24 cellular contexts compared by ENCODE assay signal in the genomic region with DNA sequence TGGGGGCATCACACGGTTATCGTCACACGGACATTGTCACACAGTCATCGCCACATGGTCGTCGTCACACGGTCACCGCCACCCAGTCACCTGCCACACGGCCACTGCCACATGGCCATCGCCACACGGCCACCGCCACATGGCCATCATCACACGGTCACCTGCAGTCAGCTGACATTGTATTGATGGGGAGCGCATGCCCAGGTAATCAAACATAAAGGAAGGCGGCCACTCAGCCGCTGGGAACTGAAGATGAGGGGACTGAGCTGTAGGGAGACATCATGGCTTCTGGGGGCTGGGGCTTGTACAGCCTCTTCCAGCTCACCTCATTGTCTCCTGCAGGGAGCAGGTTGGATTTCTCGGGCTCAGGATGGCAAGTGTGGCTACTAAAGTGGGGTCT. TPM values are rescaled to one million over a fixed set of nuclear protein-coding genes. Genes with fewer than 3 reads are reported as not detected.
DNase-seq lines count a peak whose midpoint lies in the region; ATAC-seq and TF ChIP-seq lines count a peak whose summit lies in the region.
"Had no signal": no experiment of that assay in that cellular context is flagged by ENCODE, and none has a peak within 500 bp of the region (broad histone marks: within the 10 kb centered on the region; RNA-seq: fewer than 3 reads in every experiment).

No MANE protein-coding gene starts in this region.

- H3K27me3 ChIP-seq in right cardiac atrium (ENCODE audit: control insufficient read depth, insufficient read depth) = no peaks in the 10 kb centered on the region
- H3K27me3 ChIP-seq: brain microvascular endothelial cell, testis had no signal

- 89% methylated on average over 17 of the region's 17 CpGs for WGBS in right cardiac atrium

- H3K36me3 Mint-ChIP-seq in natural killer cell = no peaks in the 10 kb centered on the region

- no peaks in the 10 kb centered on the region for H3K9me3 Mint-ChIP-seq in natural killer cell
- H3K9me3 Mint-ChIP-seq: activated CD4-positive, alpha-beta memory T cell treated with anti-CD3 and anti-CD28 coated beads, Interleukin-2, amount 10 ng/mL, durations not matched to agents 7 days and 5 days had no signal

- H3K4me3 Mint-ChIP-seq in natural killer cell = no peak overlapping the region
- H3K4me3 Mint-ChIP-seq: activated CD4-positive, alpha-beta memory T cell treated with anti-CD3 and anti-CD28 coated beads, Interleukin-2, amount 10 ng/mL, durations not matched to agents 7 days and 5 days; B cell had no signal

- H3K27ac ChIP-seq in right cardiac atrium (ENCODE audit: low read length) = no peak overlapping the region
- H3K27ac ChIP-seq: brain microvascular endothelial cell, SJSA1, testis had no signal

- ATAC-seq in right cardiac atrium = no peak
- ATAC-seq in GM21786 (IDR thresholded peaks at IDR 0.05; ENCODE audit: unreplicated experiment) = no peak
- no peak for ATAC-seq in natural killer cell
- ATAC-seq: HCT116, sciatic nerve had no signal

- no peaks in the 10 kb centered on the region for H3K4me1 ChIP-seq in right cardiac atrium (ENCODE audit: control insufficient read depth, insufficient read depth, low read length)
- H3K4me1 ChIP-seq: SJSA1, testis had no signal

- DNase-seq in cardiac septum (ENCODE audit: low spot score) = peak; percentile 62
- DNase-seq in right cardiac atrium = no peak
- DNase-seq in islet precursor cell = peak; percentile 36
- DNase-seq in posterior vena cava (ENCODE audit: low spot score) = peak; percentile 78
- DNase-seq in NCI-H82 treated with DMSO at 0.1 percent for 48 hours (lab: John Stamatoyannopoulos, UW; ENCODE audit: unreplicated experiment) = no peak
- no peak for DNase-seq in natural killer cell
- DNase-seq: activated CD4-positive, alpha-beta memory T cell treated with anti-CD3 and anti-CD28 coated beads, Interleukin-2, amount 10 ng/mL, durations not matched to agents 7 days and 5 days; activated CD4-positive, CD25-positive, alpha-beta regulatory T cell; activated gamma-delta T cell treated with Interleukin-2 at 50 U/mL for 16 hours; brain microvascular endothelial cell; effector CD4-positive, alpha-beta T cell; KBM-7; mammary epithelial cell; MG63; NCI-H2029 treated with DMSO at 0.1 percent for 48 hours; NCI-H2227 treated with DMSO at 0.1 percent for 48 hours; stimulated activated CD4-positive, alpha-beta T cell treated with anti-CD3 and anti-CD28 coated beads, Interleukin-15, amount 100 ng/mL, for 24 hours; stimulated activated naive CD4-positive, alpha-beta T cell had no signal

- H3K27ac Mint-ChIP-seq in natural killer cell = no peak overlapping the region
- H3K27ac Mint-ChIP-seq: activated CD4-positive, alpha-beta memory T cell treated with anti-CD3 and anti-CD28 coated beads, Interleukin-2, amount 10 ng/mL, durations not matched to agents 7 days and 5 days; B cell had no signal

- no peaks in the 10 kb centered on the region for H3K4me1 Mint-ChIP-seq in natural killer cell
- H3K4me1 Mint-ChIP-seq: activated CD4-positive, alpha-beta memory T cell treated with anti-CD3 and anti-CD28 coated beads, Interleukin-2, amount 10 ng/mL, durations not matched to agents 7 days and 5 days; B cell had no signal

- intact Hi-C loops in cardiac septum (cut with DNase I) = no loop called here
- intact Hi-C loops in right cardiac atrium (cut with DNase I) = no loop called here
- intact Hi-C loops in posterior vena cava (cut with DNase I) = no loop called here
- intact Hi-C loops in natural killer cell (cut with micrococcal nuclease) = no loop called here

- peaks cover 0 to 5% of the 10 kb centered on the region in 2 donors for H3K27me3 Mint-ChIP-seq in natural killer cell (ENCODE audit: low read depth in 2 of 2)
- H3K27me3 Mint-ChIP-seq: activated CD4-positive, alpha-beta memory T cell treated with anti-CD3 and anti-CD28 coated beads, Interleukin-2, amount 10 ng/mL, durations not matched to agents 7 days and 5 days had no signal

- no peaks in the 10 kb centered on the region for H3K9me3 ChIP-seq in right cardiac atrium (ENCODE audit: control insufficient read depth, low read length)
- H3K9me3 ChIP-seq: SJSA1, testis had no signal

- TF ChIP-seq CTCF in natural killer cell (IDR thresholded peaks at IDR 0.05) = no peak

- no peak overlapping the region for H3K4me3 ChIP-seq in right cardiac atrium (ENCODE audit: low read length)
- H3K4me3 ChIP-seq: MG63, SJSA1, testis had no signal

RNA-seq across cellular contexts. Expression of a gene that starts 49.2 kb away (rescaled TPM):
- total RNA-seq in cardiac septum (43.2 TPM), right cardiac atrium (10 to 100 TPM; 40.8 to 51.3 (median 48.1) TPM), posterior vena cava (10 to 100 TPM; 29.4 to 32.4 TPM), natural killer cell (10 to 100 TPM; 14.1 to 21.2 (median 17.1) TPM)
- polyA plus RNA-seq in right cardiac atrium = 104 TPM

RNA-seq across cellular contexts. Expression of a gene that starts 50.7 kb away (rescaled TPM):
- total RNA-seq in cardiac septum (78.6 TPM), right cardiac atrium (10 to 100 TPM; 64.1 to 90.1 (median 76.8) TPM), posterior vena cava (10 to 100 TPM; 25.4 to 25.8 TPM), natural killer cell (10 to 100 TPM; 19.2 to 25.9 (median 22.5) TPM)
- 216 TPM for polyA plus RNA-seq in right cardiac atrium

Comparison
In these comparisons a context has a peak if more than half of its experiments do, and no peak if none do; other contexts are left out.
1. DNase-seq: peak in cardiac septum (single experiment), islet precursor cell (single experiment) and posterior vena cava (single experiment); none in right cardiac atrium (0 of 3), NCI-H82 treated with DMSO at 0.1 percent for 48 hours (single experiment) and natural killer cell (single experiment).